ENCODE assay signal across 11 cellular contexts in genomic region chr21:18235545-18235944, GRCh38. TPM values are rescaled to one million over a fixed set of nuclear protein-coding genes. Genes with fewer than 3 reads are reported as not detected.
"Had no signal": no experiment of that assay in that cellular context is flagged by ENCODE, and none has a peak within 500 bp of the region (broad histone marks: within the 10 kb centered on the region; RNA-seq: fewer than 3 reads in every experiment).

No MANE protein-coding gene starts in this region.

- H3K9me3 ChIP-seq: HAP-1 had no signal

- H3K4me2 ChIP-seq: GM23338 had no signal

- DNase-seq: GM23248, GOT3, H7, H9, HCEC 1CT, HFFc6 had no signal

- FAIRE-seq: H1, H54 had no signal

- H2AFZ ChIP-seq: GM23248, GM23338 had no signal

- ATAC-seq: GM23338, HCT116 had no signal

- H3K9ac ChIP-seq: GM23248 had no signal

- H3K4me1 ChIP-seq: HAP-1 had no signal

- H3K27ac ChIP-seq: GM23248 had no signal

- H3K36me3 ChIP-seq: HAP-1 had no signal

- H3K4me3 ChIP-seq: GM23248, GM23338, HAP-1 had no signal

RNA-seq across cellular contexts. Expression of gene CHODL, which starts 9.1 kb away (rescaled TPM):
- total RNA-seq: GM23248, HFFc6 had no signal
- polyA plus RNA-seq: GM23248 had no signal
